1 cellular context compared by ENCODE assay signal in genomic region chr5:91177085-91177484, GRCh38.
TF ChIP-seq lines count a peak whose summit lies in the region.

No MANE protein-coding gene starts in this region.

TF ChIP-seq in GM23338, 12 proteins besides CTCF, POLR2A, EP300 and RAD21 (continued from another document):
- TF ChIP-seq ZNF462 (CRISPR knock-in tag; IDR thresholded peaks at IDR 0.05), result no peak
